Comparison of ENCODE assay signal across 30 cellular contexts in genomic region chr2:238154570-238154969, GRCh38. TPM values are rescaled to one million over a fixed set of nuclear protein-coding genes. Genes with fewer than 3 reads are reported as not detected.
"Had no signal": no experiment of that assay in that cellular context is flagged by ENCODE, and none has a peak within 500 bp of the region (broad histone marks: within the 10 kb centered on the region; RNA-seq: fewer than 3 reads in every experiment).

No MANE protein-coding gene starts in this region.

- H3K27ac ChIP-seq: colonic mucosa, epithelial cell of prostate, lower lobe of right lung, pancreas, suprapubic skin, upper lobe of right lung had no signal

- DNase-seq: central memory CD4-positive, alpha-beta T cell; colonic mucosa; effector CD8-positive, alpha-beta T cell; endodermal cell; glutamatergic neuron; hippocampal formation; left ventricle myocardium superior; lower lobe of right lung; naive B cell; occipital lobe; stimulated activated CD4-positive, alpha-beta T cell treated with anti-CD3 and anti-CD28 coated beads, Interleukin-12 subunit alpha, Interleukin-12 subunit beta, amount 100 ng/mL, for 4 hours; stimulated activated CD4-positive, alpha-beta T cell treated with anti-CD3 and anti-CD28 coated beads, Interleukin-1b, Interleukin-23, amount 100 ng/mL, for 48 hours; stimulated activated CD4-positive, alpha-beta T cell treated with anti-CD3 and anti-CD28 coated beads, Interleukin-4, amount 100 ng/mL, for 1 hour; stimulated activated CD8-positive, alpha-beta memory T cell treated with anti-CD3 and anti-CD28 coated beads, Interleukin-4, amount 100 ng/mL, for 48 hours; stimulated activated naive CD4-positive, alpha-beta T cell; stimulated activated naive CD8-positive, alpha-beta T cell treated with anti-CD3 and anti-CD28 coated beads, Interleukin-15, amount 100 ng/mL, for 72 hours; transverse colon; upper lobe of right lung had no signal

- H3K4me3 ChIP-seq: colonic mucosa, gastroesophageal sphincter, heart right ventricle, lower lobe of right lung, pancreas, smooth muscle cell, suprapubic skin, transverse colon, upper lobe of right lung had no signal

- H3K4me2 ChIP-seq: smooth muscle cell had no signal

- H3K4me1 ChIP-seq: colonic mucosa, pancreas had no signal

- ATAC-seq: esophagus mucosa; lower lobe of right lung; natural killer cell treated with Interleukin-12 subunit alpha and Interleukin-12 subunit beta and Interleukin-15 and Interleukin-18, amount 100 ng/mL, for 72 hours; sciatic nerve; stimulated activated naive CD8-positive, alpha-beta T cell treated with anti-CD3 and anti-CD28 coated beads, Interleukin-15, amount 100 ng/mL, for 72 hours; upper lobe of right lung had no signal

- H3K36me3 ChIP-seq: colonic mucosa, gastroesophageal sphincter, lower lobe of right lung, pancreas, suprapubic skin, transverse colon, upper lobe of right lung had no signal

- H3K9me3 ChIP-seq: colonic mucosa, gastroesophageal sphincter, heart right ventricle, lower lobe of right lung, pancreas, suprapubic skin, transverse colon, upper lobe of right lung had no signal

- H3K27me3 ChIP-seq: pancreas had no signal

- FAIRE-seq: islet of Langerhans, pancreas had no signal

RNA-seq across cellular contexts. Expression of gene ERFE, which starts 4.2 kb away (rescaled TPM):
- total RNA-seq: left ventricle myocardium superior, lower lobe of right lung, smooth muscle cell, suprapubic skin, upper lobe of right lung had no signal

RNA-seq across cellular contexts. Expression of gene KLHL30, which starts 16.1 kb away (rescaled TPM):
- total RNA-seq: cerebellum; endodermal cell; mononuclear cell; natural killer cell treated with Interleukin-12 subunit alpha and Interleukin-12 subunit beta and Interleukin-15 and Interleukin-18, amount 100 ng/mL, for 72 hours had no signal
- polyA plus RNA-seq: smooth muscle cell had no signal

RNA-seq across cellular contexts. Expression of gene ESPNL, which starts 54.4 kb away (rescaled TPM):
- total RNA-seq: left ventricle myocardium superior, sciatic nerve had no signal
- polyA plus RNA-seq: smooth muscle cell had no signal
